In genomic region chr2:38146302-38146916, GRCh38 we compare ENCODE assay signal across 8 cellular contexts.
DNase-seq lines count a peak whose midpoint lies in the region; ATAC-seq and TF ChIP-seq lines count a peak whose summit lies in the region.

No MANE protein-coding gene starts in this region.

- TF ChIP-seq CTCF in BJ (IDR thresholded peaks at IDR 0.05; ENCODE audit: insufficient read depth, low read depth, low read length) = no peak

- H3K4me1 ChIP-seq in adipocyte (ENCODE audit: control insufficient read depth, insufficient read depth, low read length) = peaks cover 46% of the 10 kb centered on the region
- peaks cover 9% of the 10 kb centered on the region for H3K4me1 ChIP-seq in stomach smooth muscle (ENCODE audit: control insufficient read depth, insufficient read depth, low read length)

- peak overlapping the region; percentile 62 for H3K27ac ChIP-seq in stomach smooth muscle (ENCODE audit: low read length)

- CTCF ChIA-PET in BJ (lab: Yijun Ruan, JAX) = interaction anchor here (0.9 to 1.2 kb wide), 4 partner anchors 10 to 155 kb away, joined by 3 read pairs; no protein-coding TSS in a partner anchor

- POLR2A ChIA-PET in BJ (lab: Charles Lee) = interaction anchor here (0.6 to 1.0 kb wide), 3 partner anchors 321 to 1590 kb away, joined by 3 read pairs; no protein-coding TSS in a partner anchor

- H3K27me3 ChIP-seq in BJ (ENCODE audit: control insufficient read depth, insufficient read depth, low read length) (no peaks in the 10 kb centered on the region), adipocyte (replicated peaks; ENCODE audit: control insufficient read depth, insufficient read depth, low read length) (no peaks in the 10 kb centered on the region), stomach smooth muscle (ENCODE audit: control insufficient read depth in 1 of 2, insufficient read depth in 2 of 2, low read length in 2 of 2) (no peaks in the 10 kb centered on the region)

- DNase-seq in BJ (ENCODE audit: low read depth) (peak; percentile 74), adipocyte (ENCODE audit: low read depth) (peak; percentile 84), iPS DF 19.7 (ENCODE audit: low read depth, low spot score) (peak; percentile 7), midbrain (lab: John Stamatoyannopoulos, UW) (no peak), DMS53 treated with DMSO at 0.1 percent for 48 hours (lab: John Stamatoyannopoulos, UW; ENCODE audit: unreplicated experiment) (no peak)

- H3K36me3 ChIP-seq in BJ (ENCODE audit: control insufficient read depth, insufficient read depth, low read length) = no peaks in the 10 kb centered on the region
- H3K36me3 ChIP-seq in adipocyte (ENCODE audit: control insufficient read depth, insufficient read depth, low read length, severe bottlenecking) = no peaks in the 10 kb centered on the region
- H3K36me3 ChIP-seq in stomach smooth muscle (ENCODE audit: control insufficient read depth in 2 of 2, insufficient read depth in 2 of 2, low read length in 2 of 2) = no peaks in the 10 kb centered on the region

- H3K4me3 ChIP-seq in BJ (ENCODE audit: low read depth, low read length) = no peak overlapping the region; the same call in 1 of the 2 replicates
- H3K4me3 ChIP-seq in adipocyte (ENCODE audit: low read length) = peak overlapping the region; percentile 63
- H3K4me3 ChIP-seq in stomach smooth muscle (ENCODE audit: low read length in 2 of 2) = no peak overlapping the region

- H3K9ac ChIP-seq in adipocyte (ENCODE audit: low read length) (peak overlapping the region; percentile 80), stomach smooth muscle (ENCODE audit: low read length in 2 of 2) (peak overlapping the region; percentile 24 to 37)

- no peaks in the 10 kb centered on the region for H3K9me3 ChIP-seq in adipocyte (ENCODE audit: control insufficient read depth, low read length)
- no peaks in the 10 kb centered on the region for H3K9me3 ChIP-seq in stomach smooth muscle (ENCODE audit: control insufficient read depth in 2 of 2, low read length in 2 of 2)

- ATAC-seq in GM19397 (IDR thresholded peaks at IDR 0.05; ENCODE audit: unreplicated experiment) = peak; percentile 51
- ATAC-seq in HG03439 (IDR thresholded peaks at IDR 0.05; ENCODE audit: unreplicated experiment) = peak; percentile 54

Comparison
In these comparisons a context has a peak if more than half of its experiments do, and no peak if none do; other contexts are left out.
1. DNase-seq: peak in BJ (single experiment), adipocyte (single experiment) and iPS DF 19.7 (single experiment); none in midbrain (single experiment) and DMS53 treated with DMSO at 0.1 percent for 48 hours (single experiment).